In the genomic region with DNA sequence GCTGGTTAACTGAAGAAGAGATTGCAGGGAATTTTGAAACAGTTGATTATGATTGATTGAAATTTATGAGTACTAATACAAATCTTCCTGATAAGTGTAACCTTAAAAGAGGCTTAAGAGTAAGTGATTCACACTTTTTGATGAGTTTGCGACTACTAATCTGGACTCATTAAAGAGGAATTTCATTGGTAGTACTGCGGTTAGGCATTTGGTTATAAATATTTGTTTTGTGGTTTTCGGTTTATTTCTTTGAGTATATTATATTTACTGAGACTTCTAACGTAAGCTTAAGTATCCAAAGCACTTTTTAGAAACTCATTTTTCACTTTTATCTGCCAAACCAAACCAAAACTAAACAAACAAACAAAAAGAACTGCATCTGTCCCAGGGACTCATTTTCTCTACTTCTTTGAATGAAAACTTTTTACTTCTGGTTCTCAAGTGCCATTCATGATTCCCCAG, we compare ENCODE assay signal across 18 cellular contexts. TPM values are rescaled to one million over a fixed set of nuclear protein-coding genes. Genes with fewer than 3 reads are reported as not detected.
DNase-seq lines count a peak whose midpoint lies in the region; ATAC-seq and TF ChIP-seq lines count a peak whose summit lies in the region.
"Had no signal": no experiment of that assay in that cellular context is flagged by ENCODE, and none has a peak within 500 bp of the region (broad histone marks: within the 10 kb centered on the region; RNA-seq: fewer than 3 reads in every experiment).

No MANE protein-coding gene starts in this region.

- H3K27ac ChIP-seq in epithelial cell of prostate: no peak overlapping the region
- H3K27ac ChIP-seq: ovary had no signal

- DNase-seq in ELR (ENCODE audit: low read depth): peak; percentile 86
- peak; percentile 81 for DNase-seq in M059J (ENCODE audit: low read depth)
- DNase-seq in epithelial cell of prostate (ENCODE audit: low read depth, low spot score): peak; percentile 56
- DNase-seq in osteocyte (ENCODE audit: extremely low spot score, unreplicated experiment): no peak
- DNase-seq in T-helper 9 cell: no peak
- DNase-seq in NCI-H187 (lab: John Stamatoyannopoulos, UW): no peak
- DNase-seq in NCI-H1694 (lab: John Stamatoyannopoulos, UW): no peak
- DNase-seq: activated CD4-positive, alpha-beta memory T cell treated with anti-CD3 and anti-CD28 coated beads, Interleukin-2, amount 10 ng/mL, durations not matched to agents 7 days and 5 days; activated naive CD4-positive, alpha-beta T cell treated with anti-CD3 and anti-CD28 coated beads, Interleukin-2, amount 10 ng/mL, durations not matched to agents 7 days and 5 days; activated T-cell treated with anti-CD3 and anti-CD28 coated beads, Interleukin-2, amount 50 U/mL, for 24 hours; CD8-positive, alpha-beta memory T cell; glutamatergic neuron; NCI-H1930; NCI-H446 treated with DMSO at 0.1 percent for 48 hours; ovary; Right ventricle myocardium superior had no signal

- H3K4me1 Mint-ChIP-seq in osteocyte (ENCODE audit: unreplicated experiment): peaks cover 37% of the 10 kb centered on the region
- H3K4me1 Mint-ChIP-seq: activated CD4-positive, alpha-beta memory T cell treated with anti-CD3 and anti-CD28 coated beads, Interleukin-2, amount 10 ng/mL, durations not matched to agents 7 days and 5 days; activated naive CD4-positive, alpha-beta T cell treated with anti-CD3 and anti-CD28 coated beads, Interleukin-2, amount 10 ng/mL, durations not matched to agents 7 days and 5 days; CD8-positive, alpha-beta memory T cell had no signal

- peak overlapping the region; percentile 47 for H3K27ac Mint-ChIP-seq in osteocyte (ENCODE audit: unreplicated experiment)
- H3K27ac Mint-ChIP-seq: activated CD4-positive, alpha-beta memory T cell treated with anti-CD3 and anti-CD28 coated beads, Interleukin-2, amount 10 ng/mL, durations not matched to agents 7 days and 5 days; activated naive CD4-positive, alpha-beta T cell treated with anti-CD3 and anti-CD28 coated beads, Interleukin-2, amount 10 ng/mL, durations not matched to agents 7 days and 5 days; activated T-cell treated with anti-CD3 and anti-CD28 coated beads, Interleukin-2, amount 50 U/mL, for 24 hours; CD8-positive, alpha-beta memory T cell had no signal

- no peak for ATAC-seq in GM19395 (IDR thresholded peaks at IDR 0.05; ENCODE audit: unreplicated experiment)

- no peaks in the 10 kb centered on the region for H3K9me3 Mint-ChIP-seq in osteocyte (ENCODE audit: unreplicated experiment)
- H3K9me3 Mint-ChIP-seq: activated CD4-positive, alpha-beta memory T cell treated with anti-CD3 and anti-CD28 coated beads, Interleukin-2, amount 10 ng/mL, durations not matched to agents 7 days and 5 days; activated naive CD4-positive, alpha-beta T cell treated with anti-CD3 and anti-CD28 coated beads, Interleukin-2, amount 10 ng/mL, durations not matched to agents 7 days and 5 days; activated T-cell treated with anti-CD3 and anti-CD28 coated beads, Interleukin-2, amount 50 U/mL, for 24 hours had no signal

- H3K4me3 Mint-ChIP-seq in osteocyte (ENCODE audit: unreplicated experiment): no peak overlapping the region
- H3K4me3 Mint-ChIP-seq: activated CD4-positive, alpha-beta memory T cell treated with anti-CD3 and anti-CD28 coated beads, Interleukin-2, amount 10 ng/mL, durations not matched to agents 7 days and 5 days; activated naive CD4-positive, alpha-beta T cell treated with anti-CD3 and anti-CD28 coated beads, Interleukin-2, amount 10 ng/mL, durations not matched to agents 7 days and 5 days; activated T-cell treated with anti-CD3 and anti-CD28 coated beads, Interleukin-2, amount 50 U/mL, for 24 hours; CD8-positive, alpha-beta memory T cell had no signal

- no peak for TF ChIP-seq CTCF in osteocyte (IDR thresholded peaks at IDR 0.05)

- H3K27me3 Mint-ChIP-seq in osteocyte (ENCODE audit: unreplicated experiment): no peaks in the 10 kb centered on the region
- H3K27me3 Mint-ChIP-seq: activated CD4-positive, alpha-beta memory T cell treated with anti-CD3 and anti-CD28 coated beads, Interleukin-2, amount 10 ng/mL, durations not matched to agents 7 days and 5 days; activated naive CD4-positive, alpha-beta T cell treated with anti-CD3 and anti-CD28 coated beads, Interleukin-2, amount 10 ng/mL, durations not matched to agents 7 days and 5 days; activated T-cell treated with anti-CD3 and anti-CD28 coated beads, Interleukin-2, amount 50 U/mL, for 24 hours; CD8-positive, alpha-beta memory T cell had no signal

- peaks cover 11% of the 10 kb centered on the region for H3K36me3 Mint-ChIP-seq in osteocyte (ENCODE audit: unreplicated experiment)
- H3K36me3 Mint-ChIP-seq: activated naive CD4-positive, alpha-beta T cell treated with anti-CD3 and anti-CD28 coated beads, Interleukin-2, amount 10 ng/mL, durations not matched to agents 7 days and 5 days; CD8-positive, alpha-beta memory T cell had no signal

RNA-seq across cellular contexts. Expression of gene SLIT2, which starts 20.7 kb away (rescaled TPM):
- 8.1 and 13.3 TPM in 2 replicates for total RNA-seq in M059J (2014; rRNA removed; shearing (Covaris generic))
- total RNA-seq in osteocyte: 45.6 and 55.6 TPM in 2 replicates
- total RNA-seq: activated CD4-positive, alpha-beta memory T cell treated with anti-CD3 and anti-CD28 coated beads, Interleukin-2, amount 10 ng/mL, durations not matched to agents 7 days and 5 days; CD8-positive, alpha-beta memory T cell; T-helper 1 cell treated with Interleukin-12 subunit alpha and Interleukin-12 subunit beta and Interleukin-4 antibody, amounts not matched to agents 30 ng/mL and 1 ng/mL, for 36 hours had no signal

Comparison
In these comparisons a context has a peak if more than half of its experiments do, and no peak if none do; other contexts are left out.
1. DNase-seq: peak in ELR (single experiment), M059J (single experiment) and epithelial cell of prostate (single experiment); none in osteocyte (single experiment), T-helper 9 cell (single experiment), NCI-H187 (0 of 2) and NCI-H1694 (single experiment).